ENCODE assay signal across 11 cellular contexts in the genomic region with DNA sequence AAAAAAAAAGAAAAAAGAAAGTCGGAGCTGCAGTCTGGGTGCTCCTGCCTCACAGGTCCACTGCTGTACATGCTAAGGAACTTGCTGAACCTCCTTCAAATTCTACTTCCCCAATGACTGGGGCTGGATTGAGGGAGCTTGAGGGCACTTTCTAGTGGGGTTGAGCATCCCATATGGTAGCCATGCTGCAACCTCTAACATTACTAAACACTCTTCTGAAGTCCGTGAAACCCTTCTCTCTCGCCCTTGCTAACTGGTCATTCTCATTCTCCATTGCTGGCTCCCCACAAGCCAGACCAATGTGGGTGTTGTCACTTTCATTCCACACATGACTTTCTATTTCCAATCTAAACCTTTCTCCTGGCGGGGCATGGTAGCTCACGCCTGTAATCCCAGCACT. TPM values are rescaled to one million over a fixed set of nuclear protein-coding genes. Genes with fewer than 3 reads are reported as not detected.
DNase-seq lines count a peak whose midpoint lies in the region; ATAC-seq, FAIRE-seq and TF ChIP-seq lines count a peak whose summit lies in the region.
"Had no signal": no experiment of that assay in that cellular context is flagged by ENCODE, and none has a peak within 500 bp of the region (broad histone marks: within the 10 kb centered on the region; RNA-seq: fewer than 3 reads in every experiment).

No MANE protein-coding gene starts in this region.

- H2BK12ac ChIP-seq in H9 (ENCODE audit: insufficient read length, low read depth, low read length) (no peak overlapping the region), mesenchymal stem cell (ENCODE audit: low read length in 2 of 2) (no peak overlapping the region)

- no peak for DNase-seq in AG04449 (ENCODE audit: low read depth, low spot score)
- no peak for DNase-seq in H9
- DNase-seq in mesenchymal stem cell, result no peak
- no peak for DNase-seq in frontal cortex (ENCODE audit: low spot score in 2 of 2)
- DNase-seq in stimulated activated CD4-positive, alpha-beta T cell treated with anti-CD3 and anti-CD28 coated beads, Interleukin-4, amount 100 ng/mL, for 24 hours, result no peak
- no peak for DNase-seq in mesendoderm
- DNase-seq: DMS53, WERI-Rb-1 had no signal

- H3K27me3 ChIP-seq in H9 (ENCODE audit: insufficient read depth, low read length), result peaks cover 11% of the 10 kb centered on the region
- peaks cover 16 to 22% of the 10 kb centered on the region in 2 experiments for H3K27me3 ChIP-seq in mesenchymal stem cell (ENCODE audit: control insufficient read depth in 1 of 2, insufficient read depth in 1 of 2, low read length in 2 of 2)
- H3K27me3 ChIP-seq in mesendoderm (ENCODE audit: insufficient read depth, low read length, poor library complexity), result peaks cover 6% of the 10 kb centered on the region

- no peak overlapping the region for H4K5ac ChIP-seq in H9 (ENCODE audit: insufficient read length, low read depth, low read length)
- no peak overlapping the region for H4K5ac ChIP-seq in mesendoderm (ENCODE audit: low read length)

- H3K4me3 Mint-ChIP-seq in H9, result peak overlapping the region; percentile 97 to 99
- H3K4me3 Mint-ChIP-seq in activated T-helper 17 cell treated with anti-CD3 and anti-CD28 coated beads, Interleukin-2, amount 50 U/mL, for 72 hours, result peak overlapping the region; percentile 96

- H4K91ac ChIP-seq in H9 (ENCODE audit: insufficient read length, low read depth, low read length) (no peak overlapping the region), mesenchymal stem cell (ENCODE audit: low read length) (no peak overlapping the region)

- H3K4me1 ChIP-seq in H9 (ENCODE audit: insufficient read depth, low read length) (no peaks in the 10 kb centered on the region), mesenchymal stem cell (ENCODE audit: control insufficient read depth, insufficient read depth, low read depth, low read length) (peaks cover 5% of the 10 kb centered on the region), mesendoderm (ENCODE audit: control insufficient read depth, low read depth, low read length) (no peaks in the 10 kb centered on the region)

- H3K27me3 Mint-ChIP-seq in H9 (ENCODE audit: low read depth), result peaks cover 24% of the 10 kb centered on the region
- H3K27me3 Mint-ChIP-seq in activated T-helper 17 cell treated with anti-CD3 and anti-CD28 coated beads, Interleukin-2, amount 50 U/mL, for 72 hours, result no peaks in the 10 kb centered on the region

- H2BK15ac ChIP-seq in H9 (ENCODE audit: low read depth, low read length) (no peak overlapping the region), mesenchymal stem cell (ENCODE audit: low read depth, poor library complexity, severe bottlenecking) (no peak overlapping the region), mesendoderm (replicated peaks; ENCODE audit: low read depth) (no peak overlapping the region)

- no peak overlapping the region for H3T11ph ChIP-seq in H9 (ENCODE audit: low read length)

- H2BK5ac ChIP-seq in H9 (ENCODE audit: insufficient read length, low read length) (no peak overlapping the region), mesenchymal stem cell (ENCODE audit: low read depth, low read length, poor library complexity, severe bottlenecking) (no peak overlapping the region), mesendoderm (ENCODE audit: low read length) (no peak overlapping the region)

- H3K9ac ChIP-seq in H9 (ENCODE audit: extremely low read depth, insufficient read length, low read length) (no peak overlapping the region), mesenchymal stem cell (ENCODE audit: low read length) (peak overlapping the region; percentile 92), mesendoderm (ENCODE audit: low read length) (no peak overlapping the region)

- H3K9me3 Mint-ChIP-seq in H9, result no peaks in the 10 kb centered on the region; a peak in 1 of 5 replicates
- no peaks in the 10 kb centered on the region for H3K9me3 Mint-ChIP-seq in activated T-helper 17 cell treated with anti-CD3 and anti-CD28 coated beads, Interleukin-2, amount 50 U/mL, for 72 hours

- H3K79me1 ChIP-seq in H9 (ENCODE audit: insufficient read depth, low read depth, low read length, poor library complexity, severe bottlenecking) (no peaks in the 10 kb centered on the region), mesenchymal stem cell (replicated peaks; ENCODE audit: low read length, poor library complexity, severe bottlenecking) (peaks cover 35% of the 10 kb centered on the region), mesendoderm (ENCODE audit: low read length) (peaks cover 9% of the 10 kb centered on the region)

- no peak overlapping the region for H2BK20ac ChIP-seq in H9 (ENCODE audit: low read depth, low read length, poor library complexity, severe bottlenecking)

- H4K20me1 ChIP-seq in H9 (ENCODE audit: control insufficient read depth, insufficient read depth, insufficient read length), result no peaks in the 10 kb centered on the region

- no peak overlapping the region for H3K56ac ChIP-seq in H9 (ENCODE audit: insufficient read length, low read depth, low read length)
- H3K56ac ChIP-seq in mesendoderm (ENCODE audit: low read length), result no peak overlapping the region

- no peak overlapping the region for H2AFZ ChIP-seq in H9 (ENCODE audit: low read length)
- H2AFZ ChIP-seq in mesenchymal stem cell (ENCODE audit: low read depth, low read length), result no peak overlapping the region

- peak overlapping the region; percentile 25 for H3K4me3 ChIP-seq in AG04449 (ENCODE audit: low read depth, low read length)
- peak overlapping the region in 1 of 2 experiments; percentile 94 for H3K4me3 ChIP-seq in mesenchymal stem cell (ENCODE audit: insufficient read depth in 1 of 2, low read depth in 1 of 2, low read length in 2 of 2)
- H3K4me3 ChIP-seq in mesendoderm (ENCODE audit: low read length), result no peak overlapping the region

- H3K27ac ChIP-seq in H9 (ENCODE audit: insufficient read length, low read depth, low read length), result no peak overlapping the region
- H3K27ac ChIP-seq in mesenchymal stem cell (ENCODE audit: low read length, poor library complexity, severe bottlenecking), result no peak overlapping the region
- H3K27ac ChIP-seq in mesendoderm (ENCODE audit: low read depth, low read length), result no peak overlapping the region
- H3K27ac ChIP-seq: WERI-Rb-1 had no signal

- H3K23ac ChIP-seq in H9 (ENCODE audit: insufficient read length, low read depth, low read length) (no peak overlapping the region), mesenchymal stem cell (ENCODE audit: low read length in 2 of 2) (no peak overlapping the region), mesendoderm (ENCODE audit: low read length) (no peak overlapping the region)

- no peak overlapping the region for H3K4ac ChIP-seq in H9 (ENCODE audit: low read depth, low read length)
- H3K4ac ChIP-seq in mesenchymal stem cell (ENCODE audit: low read depth in 1 of 2, low read length in 2 of 2), result no peak overlapping the region
- no peak overlapping the region for H3K4ac ChIP-seq in mesendoderm (ENCODE audit: low read depth, low read length)

- TF ChIP-seq CTCF in AG04449 (IDR thresholded peaks at IDR 0.05; ENCODE audit: insufficient read depth, low read length, missing control alignments) (no peak), H9 (conservative IDR thresholded peaks at IDR 0.05) (no peak)

- CTCF ChIA-PET in AG04449 (lab: Yijun Ruan, JAX), result interaction anchor here (0.7 to 2.9 kb wide), 10 partner anchors 11 to 489 kb away, joined by 3 to 34 read pairs (median 8); partner anchors contain the start of genes DGCR2 and TSSK2

- no peak for FAIRE-seq in frontal cortex (lab: Jason Lieb, UNC)

- H3K9me3 ChIP-seq in H9 (ENCODE audit: control insufficient read depth, low read depth, low read length) (no peaks in the 10 kb centered on the region), mesenchymal stem cell (ENCODE audit: control insufficient read depth, low read length) (no peaks in the 10 kb centered on the region)

- peaks cover 40 to 45% of the 10 kb centered on the region in 2 experiments for H3K36me3 ChIP-seq in mesenchymal stem cell (ENCODE audit: control insufficient read depth in 1 of 2, insufficient read depth in 2 of 2, low read depth in 1 of 2, low read length in 2 of 2)
- H3K36me3 ChIP-seq in mesendoderm (ENCODE audit: control insufficient read depth, insufficient read depth, low read length), result peaks cover 1% of the 10 kb centered on the region

- no peak overlapping the region for H3K27ac Mint-ChIP-seq in H9
- H3K27ac Mint-ChIP-seq in activated T-helper 17 cell treated with anti-CD3 and anti-CD28 coated beads, Interleukin-2, amount 50 U/mL, for 72 hours, result no peak overlapping the region

- WGBS in H9 (ENCODE audit: extremely low coverage, insufficient read length, low lambda C conversion rate), result no CpG with 5 or more reads among the region's 5 CpGs
- 89% methylated on average over 5 of the region's 5 CpGs for WGBS in mesenchymal stem cell
- WGBS in mesendoderm (ENCODE audit: extremely low coverage, insufficient coverage, low lambda C conversion rate), result no CpG with 5 or more reads among the region's 5 CpGs

- H3K79me2 ChIP-seq in H9 (ENCODE audit: insufficient read depth, low read length) (peaks cover 3% of the 10 kb centered on the region; the same call in 1 of the 2 replicates), mesendoderm (ENCODE audit: control insufficient read depth, insufficient read depth, low read length) (peaks cover 10% of the 10 kb centered on the region)

- H4K8ac ChIP-seq in H9 (replicated peaks; ENCODE audit: insufficient read length, low read depth, low read length), result no peak overlapping the region
- H4K8ac ChIP-seq in mesenchymal stem cell (ENCODE audit: low read length), result no peak overlapping the region
- H4K8ac ChIP-seq in mesendoderm (ENCODE audit: low read depth, low read length), result no peak overlapping the region

- H3K14ac ChIP-seq in H9 (ENCODE audit: insufficient read depth, low read length), result no peak overlapping the region
- no peak overlapping the region for H3K14ac ChIP-seq in mesenchymal stem cell (ENCODE audit: low read length in 2 of 2)

- H2BK120ac ChIP-seq in H9 (ENCODE audit: low read depth, low read length, poor library complexity, severe bottlenecking) (no peak overlapping the region), mesenchymal stem cell (ENCODE audit: low read depth, low read length) (no peak overlapping the region), mesendoderm (ENCODE audit: low read depth, low read length) (no peak overlapping the region)

- H3K23me2 ChIP-seq in H9 (ENCODE audit: insufficient read length, low read depth, low read length, poor library complexity, severe bottlenecking), result peaks cover 6% of the 10 kb centered on the region

- H3K4me1 Mint-ChIP-seq in H9, result peaks cover 14 to 24% of the 10 kb centered on the region in 2 experiments
- peaks cover 5% of the 10 kb centered on the region for H3K4me1 Mint-ChIP-seq in activated T-helper 17 cell treated with anti-CD3 and anti-CD28 coated beads, Interleukin-2, amount 50 U/mL, for 72 hours

- H3K36me3 Mint-ChIP-seq in H9 (ENCODE audit: insufficient read depth in 1 of 3, low read depth in 3 of 3), result peaks cover 12 to 44% (median 36%) of the 10 kb centered on the region in 3 experiments; a peak in 6 of 7 replicates
- H3K36me3 Mint-ChIP-seq in activated T-helper 17 cell treated with anti-CD3 and anti-CD28 coated beads, Interleukin-2, amount 50 U/mL, for 72 hours (ENCODE audit: low read depth), result peaks cover 42% of the 10 kb centered on the region

- H3K18ac ChIP-seq in H9 (ENCODE audit: insufficient read length, low read depth, low read length) (no peak overlapping the region), mesenchymal stem cell (ENCODE audit: low read depth in 1 of 2, low read length in 2 of 2) (no peak overlapping the region), mesendoderm (ENCODE audit: low read length) (no peak overlapping the region)

- no peak for ATAC-seq in activated T-helper 17 cell treated with anti-CD3 and anti-CD28 coated beads, Interleukin-2, amount 50 U/mL, for 72 hours (replicated peaks)
- ATAC-seq in HG02970 (IDR thresholded peaks at IDR 0.05; ENCODE audit: low FRiP score, unreplicated experiment), result no peak

- H2AK5ac ChIP-seq in H9 (ENCODE audit: insufficient read length, low read length) (no peak overlapping the region), mesenchymal stem cell (ENCODE audit: low read length, severe bottlenecking) (no peak overlapping the region), mesendoderm (ENCODE audit: low read length) (no peak overlapping the region)

- H3K4me2 ChIP-seq in H9 (ENCODE audit: insufficient read depth, insufficient read length, low read length) (no peak overlapping the region), mesenchymal stem cell (ENCODE audit: low read length, poor library complexity, severe bottlenecking) (no peak overlapping the region), mesendoderm (ENCODE audit: low read length) (no peak overlapping the region)

- POLR2A ChIA-PET in AG04449 (lab: Yijun Ruan, JAX), result interaction anchor here (1.6 kb wide), 1 partner anchor 21 kb away, joined by 12 read pairs; the partner anchor contains the start of gene DGCR2

RNA-seq across cellular contexts. Expression of gene ESS2, which starts 1.2 kb away (rescaled TPM):
- total RNA-seq in H9 (2021), result 18.7 and 19.4 TPM in 2 replicates
- total RNA-seq in activated T-helper 17 cell treated with anti-CD3 and anti-CD28 coated beads, Interleukin-2, amount 50 U/mL, for 72 hours, result 10 to 100 TPM; 13.8 to 20.8 TPM
- polyA plus RNA-seq in mesenchymal stem cell (2013, experiment 1 of 2), result 11.9 TPM
- 11.8 TPM for polyA plus RNA-seq in mesenchymal stem cell (2013, experiment 2 of 2)
- total RNA-seq in frontal cortex, result 13.0 TPM
- 10.7 TPM for polyA plus RNA-seq in mesendoderm (2013, experiment 1 of 2)
- polyA plus RNA-seq in mesendoderm (2013, experiment 2 of 2), result 10.3 TPM

RNA-seq across cellular contexts. Expression of gene GSC2, which starts 6.9 kb away (rescaled TPM):
- total RNA-seq in H9 (2021) (0.22 TPM in 2 replicates), frontal cortex (not detected)
- total RNA-seq in activated T-helper 17 cell treated with anti-CD3 and anti-CD28 coated beads, Interleukin-2, amount 50 U/mL, for 72 hours, result not detected
- not detected for polyA plus RNA-seq in mesenchymal stem cell (2013, experiment 1 of 2)
- polyA plus RNA-seq in mesenchymal stem cell (2013, experiment 2 of 2), result not detected
- 0.04 TPM for polyA plus RNA-seq in mesendoderm (2013, experiment 1 of 2)
- 0.06 TPM for polyA plus RNA-seq in mesendoderm (2013, experiment 2 of 2)
- total RNA-seq: posterior vena cava had no signal

RNA-seq across cellular contexts. Expression of gene TSSK2, which starts 12.1 kb away (rescaled TPM):
- total RNA-seq in H9 (2021), result not detected in 2 replicates
- not detected for total RNA-seq in activated T-helper 17 cell treated with anti-CD3 and anti-CD28 coated beads, Interleukin-2, amount 50 U/mL, for 72 hours
- polyA plus RNA-seq in mesenchymal stem cell (2013, experiment 1 of 2), result not detected
- polyA plus RNA-seq in mesenchymal stem cell (2013, experiment 2 of 2), result not detected
- not detected for total RNA-seq in frontal cortex
- polyA plus RNA-seq in mesendoderm (2013, experiment 1 of 2), result not detected
- polyA plus RNA-seq in mesendoderm (2013, experiment 2 of 2), result not detected
- total RNA-seq: posterior vena cava had no signal

RNA-seq across cellular contexts. Expression of gene DGCR2, which starts 21.0 kb away (rescaled TPM):
- total RNA-seq in H9 (2021) (47.2 and 50.7 TPM in 2 replicates), frontal cortex (65.2 TPM)
- total RNA-seq in activated T-helper 17 cell treated with anti-CD3 and anti-CD28 coated beads, Interleukin-2, amount 50 U/mL, for 72 hours, result 10 to 100 TPM; 22.6 to 27.3 TPM
- polyA plus RNA-seq in mesenchymal stem cell (2013, experiment 1 of 2), result 30.8 TPM
- 29.3 TPM for polyA plus RNA-seq in mesenchymal stem cell (2013, experiment 2 of 2)
- polyA plus RNA-seq in mesendoderm (2013, experiment 1 of 2), result 33.9 TPM
- 32.7 TPM for polyA plus RNA-seq in mesendoderm (2013, experiment 2 of 2)

RNA-seq across cellular contexts. Expression of gene SLC25A1, which starts 35.3 kb away (rescaled TPM):
- 151 and 156 TPM in 2 replicates for total RNA-seq in H9 (2021)
- 10 to 100 TPM; 33.4 to 47.9 TPM for total RNA-seq in activated T-helper 17 cell treated with anti-CD3 and anti-CD28 coated beads, Interleukin-2, amount 50 U/mL, for 72 hours
- polyA plus RNA-seq in mesenchymal stem cell (2013, experiment 1 of 2), result 119 TPM
- 117 TPM for polyA plus RNA-seq in mesenchymal stem cell (2013, experiment 2 of 2)
- total RNA-seq in frontal cortex, result 24.9 TPM
- polyA plus RNA-seq in mesendoderm (2013, experiment 1 of 2), result 77.7 TPM
- polyA plus RNA-seq in mesendoderm (2013, experiment 2 of 2), result 80.7 TPM
